Comparison of ENCODE assay signal across 27 cellular contexts in the genomic region with DNA sequence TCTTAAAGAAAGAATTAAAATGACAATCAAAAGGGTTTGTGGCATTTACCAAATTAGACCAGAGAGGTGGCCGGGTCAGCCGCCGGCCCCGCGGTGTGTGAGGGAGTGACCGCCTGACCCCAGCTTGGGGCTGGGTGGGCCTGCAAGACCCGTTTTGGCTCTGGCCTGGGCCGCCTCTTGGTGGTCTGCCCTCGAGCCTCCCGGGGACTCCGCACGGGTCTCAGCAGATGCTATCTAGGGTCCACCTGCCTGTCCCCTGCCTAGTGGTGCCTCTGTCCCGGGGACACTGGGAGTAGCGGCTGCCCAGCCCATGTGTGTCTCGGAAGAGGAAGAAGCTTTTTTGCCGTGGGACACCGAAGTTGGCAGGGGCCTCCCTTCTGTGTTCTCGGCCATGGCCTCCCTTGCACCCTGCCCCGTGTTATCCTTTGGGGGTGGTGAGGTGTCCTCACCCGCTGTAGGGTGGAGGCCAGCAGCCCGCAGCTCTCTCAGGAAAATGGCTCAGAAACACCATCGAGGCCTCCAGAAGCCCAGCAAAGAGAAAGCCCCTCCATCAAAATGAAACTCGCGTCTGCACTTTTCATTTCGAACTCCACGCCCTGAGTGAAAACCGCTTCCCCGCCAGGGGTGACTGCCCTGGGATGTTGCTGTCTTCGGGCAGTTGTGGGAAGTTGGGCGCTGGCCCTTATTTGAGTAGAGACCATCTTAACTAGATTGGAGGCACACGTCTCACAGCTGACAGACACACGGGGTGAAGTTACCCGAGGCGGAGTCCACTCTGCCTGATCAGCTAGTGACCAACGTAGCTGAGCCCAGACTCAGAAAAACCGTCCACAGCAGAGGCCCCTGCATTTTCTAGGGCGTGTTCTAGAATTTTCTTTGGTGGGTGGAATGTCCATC. TPM values are rescaled to one million over a fixed set of nuclear protein-coding genes. Genes with fewer than 3 reads are reported as not detected.
DNase-seq lines count a peak whose midpoint lies in the region; TF ChIP-seq lines count a peak whose summit lies in the region.
"Had no signal": no experiment of that assay in that cellular context is flagged by ENCODE, and none has a peak within 500 bp of the region (broad histone marks: within the 10 kb centered on the region; RNA-seq: fewer than 3 reads in every experiment).

No MANE protein-coding gene starts in this region.

- H3K79me2 ChIP-seq in osteoblast (ENCODE audit: insufficient read depth, low read length) (peaks cover 69% of the 10 kb centered on the region), mesendoderm (ENCODE audit: control insufficient read depth, insufficient read depth, low read length) (peaks cover 13% of the 10 kb centered on the region)

- H2AK5ac ChIP-seq in mesendoderm (ENCODE audit: low read length) = no peak overlapping the region

- H3K4me2 ChIP-seq in BLaER1 (peak overlapping the region; percentile 82), osteoblast (ENCODE audit: insufficient read depth, low read length) (no peak overlapping the region), mesendoderm (ENCODE audit: low read length) (no peak overlapping the region)
- H3K4me2 ChIP-seq: KMS-11 had no signal

- no peak overlapping the region for H2BK5ac ChIP-seq in mesendoderm (ENCODE audit: low read length)

- H3K4ac ChIP-seq in mesendoderm (ENCODE audit: low read depth, low read length) = no peak overlapping the region

- DNase-seq in HFFc6 (no peak), endodermal cell (peak; percentile 45), osteoblast (ENCODE audit: insufficient read length, low spot score, missing footprints) (peak; percentile 67), amygdala (lab: John Stamatoyannopoulos, UW) (no peak), MV-4-11 (lab: John Stamatoyannopoulos, UW) (no peak), mesendoderm (no peak)
- DNase-seq: activated CD4-positive, alpha-beta T cell treated with anti-CD3 and anti-CD28 coated beads for 48 hours; activated T-cell treated with anti-CD3 and anti-CD28 coated beads, Interleukin-2, amount 50 U/mL, for 4 hours; CD4-positive, alpha-beta memory T cell; colonic mucosa; DMS 273 treated with DMSO at 0.1 percent for 48 hours; effector memory CD8-positive, alpha-beta T cell; esophagus squamous epithelium; gastrocnemius medialis; hippocampal formation; NCI-H146; NCI-H510A treated with DMSO at 0.1 percent for 48 hours; stimulated activated CD4-positive, alpha-beta T cell treated with anti-CD3 and anti-CD28 coated beads, Interleukin-4, amount 100 ng/mL, for 1 hour; T-helper 17 cell had no signal

- H3K9ac ChIP-seq in BLaER1 = no peak overlapping the region
- no peak overlapping the region for H3K9ac ChIP-seq in endodermal cell (ENCODE audit: extremely low read depth, low read length, poor library complexity, severe bottlenecking)
- no peak overlapping the region for H3K9ac ChIP-seq in mesendoderm (ENCODE audit: low read length)
- H3K9ac ChIP-seq: KMS-11 had no signal

- no peak overlapping the region for H4K5ac ChIP-seq in mesendoderm (ENCODE audit: low read length)

- WGBS in endodermal cell (ENCODE audit: insufficient coverage in 1 of 2, insufficient read length in 1 of 2), 2 experiments = 93 to 96% methylated on average over 31 to 37 of the region's 37 CpGs
- WGBS in mesendoderm (ENCODE audit: extremely low coverage, insufficient coverage, low lambda C conversion rate) = no CpG with 5 or more reads among the region's 37 CpGs

- H3K27ac Mint-ChIP-seq in HFFc6 (peak overlapping the region; percentile 94), endodermal cell (no peak overlapping the region)
- H3K27ac Mint-ChIP-seq: CD4-positive, alpha-beta memory T cell; effector memory CD8-positive, alpha-beta T cell; T-helper 17 cell had no signal

- H3K36me3 Mint-ChIP-seq in HFFc6 (ENCODE audit: low read depth) (peaks cover 59% of the 10 kb centered on the region), endodermal cell (ENCODE audit: low read depth) (peaks cover 57% of the 10 kb centered on the region)

- no peak overlapping the region for H3K56ac ChIP-seq in mesendoderm (ENCODE audit: low read length)

- peaks cover 20% of the 10 kb centered on the region for H3K9me3 Mint-ChIP-seq in HFFc6
- no peaks in the 10 kb centered on the region for H3K9me3 Mint-ChIP-seq in endodermal cell
- H3K9me3 Mint-ChIP-seq: activated T-cell treated with anti-CD3 and anti-CD28 coated beads, Interleukin-2, amount 50 U/mL, for 4 hours; CD4-positive, alpha-beta memory T cell; effector memory CD8-positive, alpha-beta T cell; stimulated activated memory B cell treated with anti-CD40 and anti-IgM and Interleukin-4, amounts not matched to agents 10 μg/mL and 1 μg/mL and 100 μg/mL, for 72 hours had no signal

- peaks cover 6% of the 10 kb centered on the region; the same call in 1 of the 2 replicates for H4K20me1 ChIP-seq in BLaER1
- H4K20me1 ChIP-seq in osteoblast (ENCODE audit: insufficient read depth, low read length) = peaks cover 76% of the 10 kb centered on the region

- H3K36me3 ChIP-seq in BLaER1 (no peaks in the 10 kb centered on the region), endodermal cell (ENCODE audit: control insufficient read depth, insufficient read depth, low read length) (peaks cover 5% of the 10 kb centered on the region), osteoblast (ENCODE audit: insufficient read depth, low read length) (peaks cover 98% of the 10 kb centered on the region), mesendoderm (ENCODE audit: control insufficient read depth, insufficient read depth, low read length) (peaks cover 14% of the 10 kb centered on the region)
- H3K36me3 ChIP-seq: colonic mucosa, gastrocnemius medialis had no signal

- H4K8ac ChIP-seq in mesendoderm (ENCODE audit: low read depth, low read length) = no peak overlapping the region

- TF ChIP-seq CTCF in HFFc6 (IDR thresholded peaks at IDR 0.05) (no peak), endodermal cell (conservative IDR thresholded peaks at IDR 0.05) (no peak), osteoblast (IDR thresholded peaks at IDR 0.05; ENCODE audit: extremely low read depth, low read depth, low read length) (no peak)

- peaks cover 75% of the 10 kb centered on the region for H3K4me1 Mint-ChIP-seq in HFFc6 (ENCODE audit: low read depth)
- H3K4me1 Mint-ChIP-seq in endodermal cell = no peaks in the 10 kb centered on the region
- H3K4me1 Mint-ChIP-seq: CD4-positive, alpha-beta memory T cell; T-helper 17 cell had no signal

- H3K27me3 Mint-ChIP-seq in HFFc6 (ENCODE audit: insufficient read depth) (peaks cover 82% of the 10 kb centered on the region), endodermal cell (ENCODE audit: insufficient read depth) (no peaks in the 10 kb centered on the region)
- H3K27me3 Mint-ChIP-seq: CD4-positive, alpha-beta memory T cell; stimulated activated memory B cell treated with anti-CD40 and anti-IgM and Interleukin-4, amounts not matched to agents 10 μg/mL and 1 μg/mL and 100 μg/mL, for 72 hours; T-helper 17 cell had no signal

- H3K18ac ChIP-seq in mesendoderm (ENCODE audit: low read length) = no peak overlapping the region

- H3K27ac ChIP-seq in BLaER1 (no peak overlapping the region), endodermal cell (ENCODE audit: low read depth, low read length) (no peak overlapping the region), osteoblast (ENCODE audit: low read depth, low read length) (peak overlapping the region; percentile 33), mesendoderm (ENCODE audit: low read depth, low read length) (no peak overlapping the region)
- H3K27ac ChIP-seq: adrenal gland, colonic mucosa, esophagus squamous epithelium, gastrocnemius medialis, KMS-11, thoracic aorta had no signal

- H2BK120ac ChIP-seq in mesendoderm (ENCODE audit: low read depth, low read length) = no peak overlapping the region

- no peak overlapping the region for H2BK15ac ChIP-seq in mesendoderm (replicated peaks; ENCODE audit: low read depth)

- peaks cover 12% of the 10 kb centered on the region for H3K79me1 ChIP-seq in mesendoderm (ENCODE audit: low read length)

- H3K4me3 Mint-ChIP-seq in HFFc6 = peak overlapping the region; percentile 54
- H3K4me3 Mint-ChIP-seq in endodermal cell = no peak overlapping the region
- H3K4me3 Mint-ChIP-seq: activated T-cell treated with anti-CD3 and anti-CD28 coated beads, Interleukin-2, amount 50 U/mL, for 4 hours; CD4-positive, alpha-beta memory T cell; effector memory CD8-positive, alpha-beta T cell; stimulated activated memory B cell treated with anti-CD40 and anti-IgM and Interleukin-4, amounts not matched to agents 10 μg/mL and 1 μg/mL and 100 μg/mL, for 72 hours; T-helper 17 cell had no signal

- H2AFZ ChIP-seq in osteoblast (ENCODE audit: low read length) = no peak overlapping the region

- H3K4me3 ChIP-seq in BLaER1 (no peak overlapping the region), endodermal cell (ENCODE audit: low read length) (no peak overlapping the region), osteoblast (ENCODE audit: insufficient read depth, low read length) (no peak overlapping the region), mesendoderm (ENCODE audit: low read length) (no peak overlapping the region)
- H3K4me3 ChIP-seq: adrenal gland, breast epithelium, colonic mucosa, esophagus squamous epithelium, gastrocnemius medialis, thoracic aorta had no signal

- H3K23ac ChIP-seq in mesendoderm (ENCODE audit: low read length) = no peak overlapping the region

- H3K27me3 ChIP-seq in BLaER1 (no peaks in the 10 kb centered on the region), endodermal cell (ENCODE audit: control insufficient read depth, insufficient read depth, low read length, poor library complexity, severe bottlenecking) (no peaks in the 10 kb centered on the region), osteoblast (ENCODE audit: insufficient read depth, low read length) (no peaks in the 10 kb centered on the region), mesendoderm (ENCODE audit: insufficient read depth, low read length, poor library complexity) (no peaks in the 10 kb centered on the region)
- H3K27me3 ChIP-seq: adrenal gland, breast epithelium, colonic mucosa, esophagus squamous epithelium had no signal

- H3K9me3 ChIP-seq in BLaER1 (no peaks in the 10 kb centered on the region), endodermal cell (ENCODE audit: control insufficient read depth, low read length) (no peaks in the 10 kb centered on the region), osteoblast (ENCODE audit: low read depth, low read length) (no peaks in the 10 kb centered on the region)
- H3K9me3 ChIP-seq: adrenal gland, breast epithelium, colonic mucosa, esophagus squamous epithelium, gastrocnemius medialis, thoracic aorta had no signal

- H3K4me1 ChIP-seq in BLaER1 (peaks cover 28% of the 10 kb centered on the region), endodermal cell (ENCODE audit: control insufficient read depth, insufficient read depth, low read length) (no peaks in the 10 kb centered on the region), osteoblast (ENCODE audit: insufficient read depth, low read length) (peaks cover 24% of the 10 kb centered on the region), mesendoderm (ENCODE audit: control insufficient read depth, low read depth, low read length) (no peaks in the 10 kb centered on the region)

RNA-seq across cellular contexts. Expression of gene CCND1, which starts 8.0 kb away (rescaled TPM):
- 1,000 to 10,000 TPM; 1,259 to 2,084 (median 1,434) TPM for total RNA-seq in HFFc6 (2021; fragmentation: NEBNext Ultra II Directional; extraction: Animal tissue kit (Norgen Biotek cat#: 25700))
- 100 to 1,000 TPM in 1 of 2 donors, 10 to 100 TPM in 1; 65.7 to 214 TPM for total RNA-seq in endodermal cell
- polyA plus RNA-seq in endodermal cell (2013, experiment 1 of 2) = 203 TPM
- polyA plus RNA-seq in endodermal cell (2013, experiment 2 of 2) = 171 TPM
- 187 and 237 TPM in 2 replicates for total RNA-seq in osteoblast
- polyA plus RNA-seq in mesendoderm (2013, experiment 1 of 2) = 110 TPM
- 112 TPM for polyA plus RNA-seq in mesendoderm (2013, experiment 2 of 2)

RNA-seq across cellular contexts. Expression of gene LTO1, which starts 26.2 kb away (rescaled TPM):
- 10 to 100 TPM; 23.2 to 28.5 (median 25.6) TPM for total RNA-seq in HFFc6 (2021; fragmentation: NEBNext Ultra II Directional; extraction: Animal tissue kit (Norgen Biotek cat#: 25700))
- total RNA-seq in endodermal cell (10 to 100 TPM; 23.2 to 32.2 TPM), osteoblast (21.8 and 24.6 TPM in 2 replicates)
- polyA plus RNA-seq in endodermal cell (2013, experiment 1 of 2) = 20.9 TPM
- 17.8 TPM for polyA plus RNA-seq in endodermal cell (2013, experiment 2 of 2)
- 9.5 TPM for polyA plus RNA-seq in mesendoderm (2013, experiment 1 of 2)
- polyA plus RNA-seq in mesendoderm (2013, experiment 2 of 2) = 9.3 TPM

RNA-seq across cellular contexts. Expression of gene FGF19, which starts 54.9 kb away (rescaled TPM):
- total RNA-seq in HFFc6 (2021; fragmentation: NEBNext Ultra II Directional; extraction: Animal tissue kit (Norgen Biotek cat#: 25700)) = not detected
- total RNA-seq in endodermal cell = under 1 TPM; 0.37 to 0.40 TPM
- polyA plus RNA-seq in endodermal cell (2013, experiment 1 of 2) = 4.0 TPM
- 1.9 TPM for polyA plus RNA-seq in endodermal cell (2013, experiment 2 of 2)
- total RNA-seq in osteoblast = not detected in 2 replicates
- 17.5 TPM for polyA plus RNA-seq in mesendoderm (2013, experiment 1 of 2)
- 17.8 TPM for polyA plus RNA-seq in mesendoderm (2013, experiment 2 of 2)
- total RNA-seq: activated T-cell treated with anti-CD3 and anti-CD28 coated beads, Interleukin-2, amount 50 U/mL, for 4 hours; adrenal gland; breast epithelium; CD4-positive, alpha-beta memory T cell; esophagus squamous epithelium; gastrocnemius medialis; HT1080; lower leg skin; T-helper 17 cell; thoracic aorta had no signal
- polyA plus RNA-seq: adrenal gland; CD4-positive, alpha-beta memory T cell had no signal

Comparison
In these comparisons a context has a peak if more than half of its experiments do, and no peak if none do; other contexts are left out.
1. DNase-seq: peak in endodermal cell (single experiment) and osteoblast (single experiment); none in HFFc6 (single experiment), amygdala (0 of 56), MV-4-11 (single experiment) and mesendoderm (single experiment).